21 cellular contexts compared by ENCODE assay signal in the genomic region with DNA sequence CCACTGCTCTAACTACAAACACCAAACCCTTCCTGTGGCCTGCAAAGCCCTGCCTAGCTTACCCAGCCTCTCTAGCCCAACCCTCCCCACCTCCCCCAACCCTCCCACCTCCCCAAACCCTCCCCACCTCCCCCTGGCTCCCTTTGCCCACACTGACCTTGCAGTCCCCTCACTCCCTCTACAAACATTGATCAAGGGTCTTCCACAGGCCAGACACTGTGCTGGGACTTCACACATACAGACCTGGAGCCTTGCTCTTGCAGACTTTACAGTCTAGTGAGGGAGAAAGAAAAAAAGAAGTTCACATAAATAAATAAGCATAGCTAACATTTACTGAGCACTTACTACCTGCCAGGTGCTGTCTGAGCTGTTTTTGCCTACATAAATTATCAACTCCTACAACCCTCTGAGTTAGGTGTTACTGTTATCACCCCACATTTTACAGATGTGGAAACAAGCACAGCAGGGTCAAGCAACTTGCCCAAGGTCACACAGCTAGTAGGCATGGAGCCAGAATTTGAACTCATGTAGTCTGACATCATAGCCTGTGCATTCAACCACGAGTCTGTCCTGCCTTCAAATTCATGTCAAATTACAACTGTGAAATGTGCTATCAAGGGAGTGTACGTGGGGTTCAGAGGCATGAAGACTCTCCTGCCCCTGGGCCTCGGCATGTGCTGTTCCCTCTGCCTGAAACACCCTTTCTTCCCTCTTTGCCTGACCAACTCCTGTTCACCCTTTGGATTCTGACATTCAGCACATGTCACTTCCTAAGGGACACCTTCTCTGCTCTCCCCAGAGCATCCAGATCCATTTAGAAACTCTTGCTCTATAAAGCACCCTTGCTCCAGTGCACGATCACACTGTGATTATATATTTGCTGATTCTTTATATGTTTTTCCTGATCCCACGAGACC.
DNase-seq lines count a peak whose midpoint lies in the region; ATAC-seq and TF ChIP-seq lines count a peak whose summit lies in the region.
"Had no signal": no experiment of that assay in that cellular context is flagged by ENCODE, and none has a peak within 500 bp of the region (broad histone marks: within the 10 kb centered on the region; RNA-seq: fewer than 3 reads in every experiment).

No MANE protein-coding gene starts in this region.

- peaks cover 23 to 36% of the 10 kb centered on the region in 2 donors for H3K4me1 ChIP-seq in gastrocnemius medialis
- peaks cover 64% of the 10 kb centered on the region for H3K4me1 ChIP-seq in left ventricle myocardium inferior
- peaks cover 5 to 67% of the 10 kb centered on the region in 2 donors for H3K4me1 ChIP-seq in left lung

- in situ Hi-C loops in gastrocnemius medialis (cut with MboI; ENCODE audit: low sequenced_read_pairs in 4 of 4): loop anchor here in 3 of 4 donors (5.0 kb wide), 3 partner anchors 74 to 194 kb away; no protein-coding TSS in a partner anchor

- TF ChIP-seq CTCF in fibroblast of the aortic adventitia (IDR thresholded peaks at IDR 0.05; ENCODE audit: insufficient read depth, low read length): no peak
- no peak for TF ChIP-seq CTCF in gastrocnemius medialis (IDR thresholded peaks at IDR 0.05 in 4 of 5, conservative IDR thresholded peaks at IDR 0.05 in 1 of 5)
- TF ChIP-seq CTCF in left ventricle myocardium inferior (IDR thresholded peaks at IDR 0.05; ENCODE audit: borderline replicate concordance): no peak
- no peak for TF ChIP-seq CTCF in left lung (IDR thresholded peaks at IDR 0.05)

- ATAC-seq in gastrocnemius medialis (no peak), left lung (no peak), HG02970 (IDR thresholded peaks at IDR 0.05; ENCODE audit: low FRiP score, unreplicated experiment) (no peak)
- ATAC-seq: natural killer cell had no signal

- H3K4me3 ChIP-seq in fibroblast of the aortic adventitia (ENCODE audit: low read depth, low read length) (no peak overlapping the region), gastrocnemius medialis (no peak overlapping the region), left ventricle myocardium inferior (no peak overlapping the region), left lung (no peak overlapping the region)
- H3K4me3 ChIP-seq: hepatocyte, skin epidermis had no signal

- H3K9me3 ChIP-seq in gastrocnemius medialis (no peaks in the 10 kb centered on the region), left ventricle myocardium inferior (replicated peaks) (no peaks in the 10 kb centered on the region), left lung (no peaks in the 10 kb centered on the region)

- intact Hi-C loops in gastrocnemius medialis (cut with DNase I; ENCODE audit: low total_unique reads) (no loop called here), left ventricle myocardium inferior (cut with micrococcal nuclease) (loop anchor here (5.0 kb wide), 1 partner anchor 94 kb away; no protein-coding TSS in a partner anchor), left lung (cut with DNase I) (no loop called here)

- H3K27ac ChIP-seq in gastrocnemius medialis (peak overlapping the region in 3 of 4 donors; percentile 23 to 35 (median 30)), left ventricle myocardium inferior (replicated peaks) (no peak overlapping the region), left lung (no peak overlapping the region)
- H3K27ac ChIP-seq: hepatocyte, skin epidermis had no signal

- H3K27me3 ChIP-seq in gastrocnemius medialis (no peaks in the 10 kb centered on the region), left ventricle myocardium inferior (ENCODE audit: low read depth) (no peaks in the 10 kb centered on the region), left lung (no peaks in the 10 kb centered on the region)
- H3K27me3 ChIP-seq: hepatocyte had no signal

- no peak for TF ChIP-seq POLR2A in gastrocnemius medialis (IDR thresholded peaks at IDR 0.05)

- no peaks in the 10 kb centered on the region for H3K36me3 ChIP-seq in gastrocnemius medialis
- H3K36me3 ChIP-seq in left ventricle myocardium inferior: peaks cover 4% of the 10 kb centered on the region
- no peaks in the 10 kb centered on the region for H3K36me3 ChIP-seq in left lung

- peak; percentile 8 for DNase-seq in GM03348 (ENCODE audit: low spot score)
- peak; percentile 24 for DNase-seq in amniotic epithelial cell (ENCODE audit: low read depth)
- peak; percentile 31 for DNase-seq in fibroblast of the aortic adventitia (ENCODE audit: low read depth)
- DNase-seq in gastrocnemius medialis: no peak
- no peak for DNase-seq in DMS53 (lab: John Stamatoyannopoulos, UW)
- DNase-seq in left ventricle myocardium inferior: no peak
- DNase-seq in left lung: no peak
- DNase-seq: activated CD4-positive, alpha-beta T cell treated with anti-CD3 and anti-CD28 coated beads for 4 hours; activated gamma-delta T cell; amygdala; CD4-positive, alpha-beta memory T cell; DMS79 treated with DMSO at 0.1 percent for 48 hours; effector memory CD4-positive, alpha-beta T cell; Kasumi-1; kidney glomerular epithelial cell; natural killer cell; NCI-H1092 treated with DMSO at 0.1 percent for 48 hours; NCI-H2081 had no signal

Comparison
In these comparisons a context has a peak if more than half of its experiments do, and no peak if none do; other contexts are left out.
1. DNase-seq: peak in GM03348 (single experiment), amniotic epithelial cell (single experiment) and fibroblast of the aortic adventitia (single experiment); none in gastrocnemius medialis (0 of 2), DMS53 (single experiment), left ventricle myocardium inferior (single experiment) and left lung (0 of 2).
2. H3K27ac ChIP-seq: peak in gastrocnemius medialis (3 of 4); none in left ventricle myocardium inferior (single experiment) and left lung (0 of 2).